ENCODE assay signal across 17 cellular contexts in the genomic region with DNA sequence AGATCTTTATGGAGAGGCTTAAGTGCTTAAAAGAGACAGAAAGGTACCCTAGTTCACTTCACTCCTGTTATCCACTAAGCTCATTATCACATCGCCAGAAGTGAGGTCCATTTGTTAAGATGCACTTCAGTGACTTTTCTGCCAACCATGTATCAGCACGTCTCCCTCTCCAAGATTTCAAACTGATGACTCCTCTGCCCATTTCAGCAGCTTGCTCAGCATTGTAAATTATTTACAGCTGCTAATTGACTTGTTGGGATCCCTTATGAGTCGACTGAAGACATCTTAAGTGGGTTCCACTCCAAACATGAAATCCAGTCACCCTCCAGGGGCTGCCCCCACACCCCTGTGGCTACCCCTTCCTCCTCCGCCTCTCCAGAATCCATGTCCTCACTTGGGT.
"Had no signal": no experiment of that assay in that cellular context is flagged by ENCODE, and none has a peak within 500 bp of the region (broad histone marks: within the 10 kb centered on the region; RNA-seq: fewer than 3 reads in every experiment).

No MANE protein-coding gene starts in this region.

- ATAC-seq: activated CD4-positive, CD25-positive, alpha-beta regulatory T cell treated with anti-CD3 and anti-CD28 coated beads, Interleukin-2, amount 50 U/mL, for 24 hours; activated CD8-positive, alpha-beta T cell treated with anti-CD3 and anti-CD28 coated beads for 36 hours; activated T-cell treated with anti-CD3 and anti-CD28 coated beads, Interleukin-2, amount 50 U/mL, for 72 hours; PC-3 had no signal

- DNase-seq: activated CD4-positive, alpha-beta T cell treated with anti-CD3 and anti-CD28 coated beads for 4 hours; activated CD8-positive, alpha-beta memory T cell treated with anti-CD3 and anti-CD28 coated beads, Interleukin-2, amount 50 U/mL, for 4 hours; activated CD8-positive, alpha-beta T cell treated with anti-CD3 and anti-CD28 coated beads for 36 hours; activated naive CD4-positive, alpha-beta T cell treated with anti-CD3 and anti-CD28 coated beads, Interleukin-2, amount 50 U/mL, for 16 hours; activated naive CD8-positive, alpha-beta T cell treated with anti-CD3 and anti-CD28 coated beads, Interleukin-2, amount 10 ng/mL, durations not matched to agents 7 days and 5 days; activated T-cell treated with anti-CD3 and anti-CD28 coated beads, Interleukin-2, amount 50 U/mL, for 72 hours; MV-4-11; NCI-H1092 treated with DMSO at 0.1 percent for 48 hours; NCI-H1417 treated with DMSO at 0.1 percent for 48 hours; NCI-H1694; NCI-H2029; NCI-H446; NCI-H526; NCI-H774; PC-3; SHP77 treated with DMSO at 0.1 percent for 48 hours had no signal
